13 cellular contexts compared by ENCODE assay signal in the genomic region with DNA sequence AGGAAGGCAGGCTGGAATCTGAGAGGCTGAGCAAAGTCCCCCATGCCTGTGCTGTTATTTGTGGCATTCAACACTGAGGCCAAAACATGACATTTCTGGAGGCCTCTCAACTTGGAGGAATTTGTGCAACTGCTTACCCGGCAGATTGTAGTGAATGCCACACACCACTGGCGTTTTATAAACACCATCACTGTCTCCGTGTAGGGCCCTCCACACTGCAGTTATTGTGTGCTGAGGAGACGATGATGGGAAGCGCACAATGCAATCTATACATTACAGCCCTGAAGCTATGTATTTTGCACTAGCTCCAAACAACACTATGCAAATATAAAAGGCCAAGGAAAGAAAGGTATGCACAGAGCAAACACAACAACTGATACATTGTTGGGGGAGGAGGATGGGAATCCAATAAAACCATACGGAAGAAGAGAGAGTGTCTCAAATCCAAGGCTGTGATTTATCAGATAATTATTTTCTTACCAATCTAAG.
DNase-seq lines count a peak whose midpoint lies in the region; ATAC-seq and TF ChIP-seq lines count a peak whose summit lies in the region.
"Had no signal": no experiment of that assay in that cellular context is flagged by ENCODE, and none has a peak within 500 bp of the region (broad histone marks: within the 10 kb centered on the region; RNA-seq: fewer than 3 reads in every experiment).

No MANE protein-coding gene starts in this region.

- H3K27ac ChIP-seq in SJSA1 (peak overlapping the region; percentile 69), cardiac muscle cell (no peak overlapping the region)

- BruUV-seq in Caco-2 (replicated peaks; lab: Mats Ljungman, UMichigan), result no TSS peak

- H3K9me3 ChIP-seq in Caco-2 (no peaks in the 10 kb centered on the region), SJSA1 (replicated peaks) (no peaks in the 10 kb centered on the region), cardiac muscle cell (ENCODE audit: low read depth) (no peaks in the 10 kb centered on the region)
- H3K9me3 ChIP-seq: spleen had no signal

- peaks cover 34% of the 10 kb centered on the region for H3K4me1 Mint-ChIP-seq in Caco-2 (ENCODE audit: low read depth, unreplicated experiment)
- H3K4me1 Mint-ChIP-seq: activated B cell treated with CpG ODN at 0.5 μM for 24 hours had no signal

- ATAC-seq in GM21360 (IDR thresholded peaks at IDR 0.05; ENCODE audit: unreplicated experiment) (no peak), GM21786 (IDR thresholded peaks at IDR 0.05; ENCODE audit: unreplicated experiment) (no peak), HG03175 (IDR thresholded peaks at IDR 0.05; ENCODE audit: unreplicated experiment) (no peak)
- ATAC-seq: stimulated activated naive B cell treated with anti-CD40 and anti-IgM and Interleukin-4, amounts not matched to agents 10 μg/mL and 1 μg/mL and 100 μg/mL, for 72 hours had no signal

- H3K4me1 ChIP-seq in Caco-2 (peaks cover 57% of the 10 kb centered on the region), SJSA1 (replicated peaks) (peaks cover 76% of the 10 kb centered on the region), cardiac muscle cell (ENCODE audit: low read depth) (peaks cover 7% of the 10 kb centered on the region)

- CTCF ChIA-PET in Caco-2 (lab: Charles Lee), result no interaction called here

- peak overlapping the region; percentile 13 for H3K4me3 ChIP-seq in Caco-2 (ENCODE audit: low read depth, low read length)
- no peak overlapping the region for H3K4me3 ChIP-seq in SJSA1
- H3K4me3 ChIP-seq in cardiac muscle cell, result no peak overlapping the region
- H3K4me3 ChIP-seq: spleen had no signal

- H3K27me3 Mint-ChIP-seq in Caco-2 (ENCODE audit: insufficient read depth, unreplicated experiment), result no peaks in the 10 kb centered on the region
- H3K27me3 Mint-ChIP-seq: activated B cell treated with CpG ODN at 0.5 μM for 24 hours; stimulated activated naive B cell treated with anti-CD40 and anti-IgM and Interleukin-4, amounts not matched to agents 10 μg/mL and 1 μg/mL and 100 μg/mL, for 72 hours had no signal

- H3K27me3 ChIP-seq in Caco-2 (replicated peaks; ENCODE audit: control insufficient read depth, insufficient read depth, low read length) (no peaks in the 10 kb centered on the region), SJSA1 (replicated peaks) (no peaks in the 10 kb centered on the region), cardiac muscle cell (no peaks in the 10 kb centered on the region)
- H3K27me3 ChIP-seq: spleen had no signal

- no peaks in the 10 kb centered on the region for H3K9me3 Mint-ChIP-seq in Caco-2 (ENCODE audit: unreplicated experiment)
- H3K9me3 Mint-ChIP-seq: CD14-positive monocyte had no signal

- POLR2A ChIA-PET in Caco-2 (lab: Charles Lee), result interaction anchor here (0.6 kb wide), 1 partner anchor 51 kb away, joined by 3 read pairs; no protein-coding TSS in a partner anchor

- DNase-seq in Caco-2 (peak; percentile 48 to 67), SJSA1 (ENCODE audit: low read depth in 1 of 2, low spot score in 2 of 2) (peak; percentile 70 to 72), cardiac muscle cell (ENCODE audit: low read depth in 1 of 2, low spot score in 1 of 2) (peak; percentile 7 to 67), pons (ENCODE audit: low spot score) (peak; percentile 92), H4 (ENCODE audit: low spot score) (no peak)
- DNase-seq: activated B cell treated with CpG ODN at 0.5 μM for 24 hours; activated effector memory CD4-positive, alpha-beta T cell treated with anti-CD3 and anti-CD28 coated beads, Interleukin-2, amount 50 U/mL, for 16 hours; spleen; stimulated activated naive B cell treated with anti-CD40 and anti-IgM and Interleukin-4, amounts not matched to agents 10 μg/mL and 1 μg/mL and 100 μg/mL, for 72 hours had no signal

- intact Hi-C loops in Caco-2 (cut with micrococcal nuclease; ENCODE audit: unreplicated experiment), result loop anchor here (5.0 kb wide), 2 partner anchors 46 to 129 kb away; a partner anchor contains a TSS

- H3K36me3 ChIP-seq in Caco-2 (ENCODE audit: control insufficient read depth, insufficient read depth, low read length) (no peaks in the 10 kb centered on the region), SJSA1 (no peaks in the 10 kb centered on the region), cardiac muscle cell (no peaks in the 10 kb centered on the region)

- peak overlapping the region; percentile 63 for H3K27ac Mint-ChIP-seq in Caco-2 (ENCODE audit: unreplicated experiment)
- H3K27ac Mint-ChIP-seq: activated B cell treated with CpG ODN at 0.5 μM for 24 hours; stimulated activated naive B cell treated with anti-CD40 and anti-IgM and Interleukin-4, amounts not matched to agents 10 μg/mL and 1 μg/mL and 100 μg/mL, for 72 hours had no signal

- peak overlapping the region; percentile 72 for H3K4me3 Mint-ChIP-seq in Caco-2 (ENCODE audit: unreplicated experiment)
- H3K4me3 Mint-ChIP-seq: activated B cell treated with CpG ODN at 0.5 μM for 24 hours; CD14-positive monocyte; stimulated activated naive B cell treated with anti-CD40 and anti-IgM and Interleukin-4, amounts not matched to agents 10 μg/mL and 1 μg/mL and 100 μg/mL, for 72 hours had no signal

- no peaks in the 10 kb centered on the region for H3K36me3 Mint-ChIP-seq in Caco-2 (ENCODE audit: insufficient read depth, unreplicated experiment)
- H3K36me3 Mint-ChIP-seq: CD14-positive monocyte had no signal

- TF ChIP-seq CTCF in Caco-2 (IDR thresholded peaks at IDR 0.05; ENCODE audit: insufficient read depth in 1 of 2, low read depth in 1 of 2, low read length in 1 of 2, severe bottlenecking in 1 of 2, unreplicated experiment in 1 of 2), result no peak
- TF ChIP-seq CTCF in cardiac muscle cell (IDR thresholded peaks at IDR 0.05; ENCODE audit: low read depth, low read length), result no peak
